ENCODE assay signal across 25 cellular contexts in genomic region chr3:57066471-57066870, GRCh38. TPM values are rescaled to one million over a fixed set of nuclear protein-coding genes. Genes with fewer than 3 reads are reported as not detected.
"Had no signal": no experiment of that assay in that cellular context is flagged by ENCODE, and none has a peak within 500 bp of the region (broad histone marks: within the 10 kb centered on the region; RNA-seq: fewer than 3 reads in every experiment).

No MANE protein-coding gene starts in this region.

- DNase-seq: activated CD4-positive, alpha-beta memory T cell treated with anti-CD3 and anti-CD28 coated beads for 36 hours; activated CD4-positive, alpha-beta T cell treated with anti-CD3 and anti-CD28 coated beads, Interleukin-2, amount 10 ng/mL, durations not matched to agents 7 days and 5 days; activated CD4-positive, CD25-positive, alpha-beta regulatory T cell; activated CD8-positive, alpha-beta memory T cell treated with anti-CD3 and anti-CD28 coated beads for 24 hours; activated gamma-delta T cell; activated naive CD4-positive, alpha-beta T cell treated with anti-CD3 and anti-CD28 coated beads, Interleukin-2, amount 10 ng/mL, durations not matched to agents 7 days and 5 days; activated naive CD8-positive, alpha-beta T cell treated with anti-CD3 and anti-CD28 coated beads for 36 hours; activated T-cell treated with anti-CD3 and anti-CD28 coated beads, Interleukin-2, amount 50 U/mL, for 48 hours; body of pancreas; KBM-7; NCI-H1092 treated with DMSO at 0.1 percent for 48 hours; NCI-H1417 treated with DMSO at 0.1 percent for 48 hours; NCI-H1694; NCI-H2029; NCI-H2107; NCI-H345; NCI-H510A; NCI-H526 treated with DMSO at 0.1 percent for 48 hours; SHP77 treated with DMSO at 0.1 percent for 48 hours; T-cell; T-helper 2 cell; T1000 had no signal

- H3K4me1 Mint-ChIP-seq: activated T-helper 17 cell treated with anti-CD3 and anti-CD28 coated beads, Interleukin-2, amount 50 U/mL, for 72 hours; central memory CD8-positive, alpha-beta T cell had no signal

- H3K9me3 Mint-ChIP-seq: activated CD4-positive, alpha-beta memory T cell treated with anti-CD3 and anti-CD28 coated beads for 36 hours; activated CD4-positive, alpha-beta T cell treated with anti-CD3 and anti-CD28 coated beads, Interleukin-2, amount 10 ng/mL, durations not matched to agents 7 days and 5 days; activated naive CD4-positive, alpha-beta T cell treated with anti-CD3 and anti-CD28 coated beads, Interleukin-2, amount 10 ng/mL, durations not matched to agents 7 days and 5 days; activated naive CD8-positive, alpha-beta T cell treated with anti-CD3 and anti-CD28 coated beads for 36 hours; activated T-helper 17 cell treated with anti-CD3 and anti-CD28 coated beads, Interleukin-2, amount 50 U/mL, for 72 hours; central memory CD8-positive, alpha-beta T cell had no signal

- ATAC-seq: activated T-helper 17 cell treated with anti-CD3 and anti-CD28 coated beads, Interleukin-2, amount 50 U/mL, for 72 hours; body of pancreas; T-cell had no signal

- H3K4me3 ChIP-seq: body of pancreas had no signal

- H3K36me3 Mint-ChIP-seq: activated CD4-positive, alpha-beta memory T cell treated with anti-CD3 and anti-CD28 coated beads for 36 hours; activated naive CD4-positive, alpha-beta T cell treated with anti-CD3 and anti-CD28 coated beads, Interleukin-2, amount 10 ng/mL, durations not matched to agents 7 days and 5 days; activated naive CD8-positive, alpha-beta T cell treated with anti-CD3 and anti-CD28 coated beads for 36 hours; T-cell had no signal

- H3K4me3 Mint-ChIP-seq: activated CD4-positive, alpha-beta memory T cell treated with anti-CD3 and anti-CD28 coated beads for 36 hours; activated CD4-positive, alpha-beta T cell treated with anti-CD3 and anti-CD28 coated beads, Interleukin-2, amount 10 ng/mL, durations not matched to agents 7 days and 5 days; activated naive CD4-positive, alpha-beta T cell treated with anti-CD3 and anti-CD28 coated beads, Interleukin-2, amount 10 ng/mL, durations not matched to agents 7 days and 5 days; activated naive CD8-positive, alpha-beta T cell treated with anti-CD3 and anti-CD28 coated beads for 36 hours; activated T-helper 17 cell treated with anti-CD3 and anti-CD28 coated beads, Interleukin-2, amount 50 U/mL, for 72 hours; central memory CD8-positive, alpha-beta T cell; T-cell had no signal

- H3K27ac Mint-ChIP-seq: activated CD4-positive, alpha-beta memory T cell treated with anti-CD3 and anti-CD28 coated beads for 36 hours; activated CD4-positive, alpha-beta T cell treated with anti-CD3 and anti-CD28 coated beads, Interleukin-2, amount 10 ng/mL, durations not matched to agents 7 days and 5 days; activated naive CD4-positive, alpha-beta T cell treated with anti-CD3 and anti-CD28 coated beads, Interleukin-2, amount 10 ng/mL, durations not matched to agents 7 days and 5 days; activated naive CD8-positive, alpha-beta T cell treated with anti-CD3 and anti-CD28 coated beads for 36 hours; activated T-helper 17 cell treated with anti-CD3 and anti-CD28 coated beads, Interleukin-2, amount 50 U/mL, for 72 hours; T-cell had no signal

RNA-seq across cellular contexts. Expression of gene SPATA12, which starts 6.0 kb away (rescaled TPM):
- total RNA-seq: activated CD4-positive, alpha-beta memory T cell treated with anti-CD3 and anti-CD28 coated beads for 36 hours; activated CD4-positive, alpha-beta T cell treated with anti-CD3 and anti-CD28 coated beads, Interleukin-2, amount 10 ng/mL, durations not matched to agents 7 days and 5 days; activated naive CD8-positive, alpha-beta T cell treated with anti-CD3 and anti-CD28 coated beads for 36 hours; activated T-helper 17 cell treated with anti-CD3 and anti-CD28 coated beads, Interleukin-2, amount 50 U/mL, for 72 hours; body of pancreas; MCF 10A; T-cell had no signal
